In genomic region chr17:17119533-17119932, GRCh38 we compare ENCODE assay signal across 8 cellular contexts.
DNase-seq lines count a peak whose midpoint lies in the region; ATAC-seq and TF ChIP-seq lines count a peak whose summit lies in the region.

No MANE protein-coding gene starts in this region.

- H3K4me3 ChIP-seq in coronary artery, result no peak overlapping the region

- peak; percentile 35 for DNase-seq in activated T-cell treated with anti-CD3 and anti-CD28 coated beads for 4 hours
- peak; percentile 17 for DNase-seq in glomerular visceral epithelial cell (ENCODE audit: extremely low spot score)
- DNase-seq in stimulated activated CD4-positive, alpha-beta T cell treated with anti-CD3 and anti-CD28 coated beads, Interleukin-4, amount 100 ng/mL, for 24 hours, result peak; percentile 70
- DNase-seq in GF-D8 (lab: John Stamatoyannopoulos, UW), result no peak
- no peak for DNase-seq in coronary artery (ENCODE audit: low spot score)
- no peak for DNase-seq in NCI-H1694 treated with DMSO at 0.1 percent for 48 hours (lab: John Stamatoyannopoulos, UW)

- H3K27ac ChIP-seq in coronary artery, result peak overlapping the region in 1 of 2 donors; percentile 64

- TF ChIP-seq CTCF in coronary artery (IDR thresholded peaks at IDR 0.05), result no peak

- peak; percentile 48 for ATAC-seq in HG03432 (IDR thresholded peaks at IDR 0.05; ENCODE audit: unreplicated experiment)
- ATAC-seq in HG02759 (IDR thresholded peaks at IDR 0.05; ENCODE audit: unreplicated experiment), result no peak

Comparison
In these comparisons a context has a peak if more than half of its experiments do, and no peak if none do; other contexts are left out.
1. DNase-seq: peak in activated T-cell treated with anti-CD3 and anti-CD28 coated beads for 4 hours (single experiment), glomerular visceral epithelial cell (single experiment) and stimulated activated CD4-positive, alpha-beta T cell treated with anti-CD3 and anti-CD28 coated beads, Interleukin-4, amount 100 ng/mL, for 24 hours (single experiment); none in GF-D8 (single experiment), coronary artery (single experiment) and NCI-H1694 treated with DMSO at 0.1 percent for 48 hours (single experiment).